In the genomic region with DNA sequence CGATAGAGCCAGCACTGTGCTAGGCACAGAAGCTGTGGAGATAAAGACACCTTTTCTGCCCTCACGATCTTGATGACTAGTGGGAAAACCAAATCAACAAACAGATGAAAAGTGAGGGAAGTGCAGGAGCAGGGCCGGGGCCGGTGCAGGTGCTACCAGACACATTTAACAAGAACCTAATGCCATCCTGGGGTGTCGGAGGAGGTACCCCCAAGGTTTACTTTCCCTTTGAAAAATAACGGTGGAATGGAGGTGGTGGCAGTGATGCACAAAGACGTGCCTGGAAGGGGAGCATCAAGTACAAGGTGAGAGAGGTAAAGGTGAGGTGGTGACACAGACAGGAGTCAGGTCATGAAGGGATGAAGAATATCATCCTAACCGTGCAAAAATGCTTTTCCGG, we compare ENCODE assay signal across 32 cellular contexts. TPM values are rescaled to one million over a fixed set of nuclear protein-coding genes. Genes with fewer than 3 reads are reported as not detected.
"Had no signal": no experiment of that assay in that cellular context is flagged by ENCODE, and none has a peak within 500 bp of the region (broad histone marks: within the 10 kb centered on the region; RNA-seq: fewer than 3 reads in every experiment).

No MANE protein-coding gene starts in this region.

- H3K36me3 ChIP-seq: brain microvascular endothelial cell, Peyer's patch, SJSA1 had no signal

- H3K9ac ChIP-seq: KMS-11, SK-N-SH had no signal

- H3K27me3 ChIP-seq: brain microvascular endothelial cell, Peyer's patch, SJSA1 had no signal

- H3K4me1 ChIP-seq: Peyer's patch, SJSA1 had no signal

- H3K27me3 Mint-ChIP-seq: activated CD4-positive, alpha-beta T cell treated with anti-CD3 and anti-CD28 coated beads, Interleukin-2, amount 10 ng/mL, durations not matched to agents 24 days and 14 days; activated naive CD4-positive, alpha-beta T cell treated with anti-CD3 and anti-CD28 coated beads, Interleukin-2, amount 10 ng/mL, durations not matched to agents 7 days and 5 days had no signal

- DNase-seq: activated CD4-positive, alpha-beta T cell treated with anti-CD3 and anti-CD28 coated beads, Interleukin-2, amount 10 ng/mL, durations not matched to agents 24 days and 14 days; activated CD4-positive, alpha-beta T cell treated with anti-CD3 and anti-CD28 coated beads, Interleukin-2, amount 50 U/mL, for 4 hours; activated CD8-positive, alpha-beta memory T cell treated with anti-CD3 and anti-CD28 coated beads, Interleukin-2, amount 50 U/mL, for 4 hours; activated CD8-positive, alpha-beta T cell treated with anti-CD3 and anti-CD28 coated beads for 36 hours; activated effector memory CD4-positive, alpha-beta T cell treated with Interleukin-2 at 50 U/mL for 16 hours; activated naive CD4-positive, alpha-beta T cell treated with anti-CD3 and anti-CD28 coated beads, Interleukin-2, amount 10 ng/mL, durations not matched to agents 7 days and 5 days; activated T-cell treated with anti-CD3 and anti-CD28 coated beads, Interleukin-2, amount 50 U/mL, for 48 hours; amniotic stem cell; aorta; brain microvascular endothelial cell; MM.1S; MV-4-11; NCI-H1092; NCI-H1436 treated with DMSO at 0.1 percent for 48 hours; NCI-H1694 treated with DMSO at 0.1 percent for 48 hours; NCI-H2029; NCI-H345; NCI-H510A; NCI-H526; NCI-H748 treated with DMSO at 0.1 percent for 48 hours; NK-92 treated with Interleukin-12 subunit alpha and Interleukin-12 subunit beta, amount 100 ng/mL, for 24 hours; PC-3; Peyer's patch; RPMI8226; SHP77 treated with DMSO at 0.1 percent for 48 hours; SK-N-SH had no signal

- H3K4me3 ChIP-seq: Peyer's patch, SJSA1 had no signal

- H3K27ac Mint-ChIP-seq: activated CD4-positive, alpha-beta T cell treated with anti-CD3 and anti-CD28 coated beads, Interleukin-2, amount 10 ng/mL, durations not matched to agents 24 days and 14 days; activated CD8-positive, alpha-beta T cell treated with anti-CD3 and anti-CD28 coated beads for 36 hours; activated naive CD4-positive, alpha-beta T cell treated with anti-CD3 and anti-CD28 coated beads, Interleukin-2, amount 10 ng/mL, durations not matched to agents 7 days and 5 days; activated naive CD8-positive, alpha-beta T cell; T-helper 1 cell treated with Interleukin-12 subunit alpha and Interleukin-12 subunit beta and Interleukin-4 antibody, amounts not matched to agents 30 μg/mL and 1 μg/mL, for 36 hours; T-helper 2 cell treated with Interferon-gamma antibody and Interleukin-4, amounts not matched to agents 5 μg/mL and 100 μg/mL, for 36 hours had no signal

- H3K27ac ChIP-seq: brain microvascular endothelial cell, KMS-11, Peyer's patch, SJSA1 had no signal

- H3K9me3 ChIP-seq: SK-N-SH had no signal

- H3K36me3 Mint-ChIP-seq: activated naive CD4-positive, alpha-beta T cell treated with anti-CD3 and anti-CD28 coated beads, Interleukin-2, amount 10 ng/mL, durations not matched to agents 7 days and 5 days had no signal

- H3K4me1 Mint-ChIP-seq: activated CD4-positive, alpha-beta T cell treated with anti-CD3 and anti-CD28 coated beads, Interleukin-2, amount 10 ng/mL, durations not matched to agents 24 days and 14 days; activated naive CD4-positive, alpha-beta T cell treated with anti-CD3 and anti-CD28 coated beads, Interleukin-2, amount 10 ng/mL, durations not matched to agents 7 days and 5 days had no signal

- H3K4me3 Mint-ChIP-seq: activated CD4-positive, alpha-beta T cell treated with anti-CD3 and anti-CD28 coated beads, Interleukin-2, amount 10 ng/mL, durations not matched to agents 24 days and 14 days; activated CD8-positive, alpha-beta T cell treated with anti-CD3 and anti-CD28 coated beads for 36 hours; activated naive CD4-positive, alpha-beta T cell treated with anti-CD3 and anti-CD28 coated beads, Interleukin-2, amount 10 ng/mL, durations not matched to agents 7 days and 5 days; activated naive CD8-positive, alpha-beta T cell; T-helper 1 cell treated with Interleukin-12 subunit alpha and Interleukin-12 subunit beta and Interleukin-4 antibody, amounts not matched to agents 30 μg/mL and 1 μg/mL, for 36 hours; T-helper 2 cell treated with Interferon-gamma antibody and Interleukin-4, amounts not matched to agents 5 μg/mL and 100 μg/mL, for 36 hours had no signal

- ATAC-seq: activated CD8-positive, alpha-beta T cell treated with anti-CD3 and anti-CD28 coated beads for 36 hours; PC-3 had no signal

RNA-seq across cellular contexts. Expression of a gene that starts 22.1 kb away (rescaled TPM):
- total RNA-seq: activated CD4-positive, alpha-beta T cell treated with anti-CD3 and anti-CD28 coated beads, Interleukin-2, amount 10 ng/mL, durations not matched to agents 24 days and 14 days; activated CD8-positive, alpha-beta T cell treated with anti-CD3 and anti-CD28 coated beads for 36 hours; PC-3; SJSA1 had no signal
- polyA plus RNA-seq: aorta had no signal

RNA-seq across cellular contexts. Expression of a gene that starts 26.6 kb away (rescaled TPM):
- total RNA-seq: activated CD4-positive, alpha-beta T cell treated with anti-CD3 and anti-CD28 coated beads, Interleukin-2, amount 10 ng/mL, durations not matched to agents 24 days and 14 days; activated CD8-positive, alpha-beta T cell treated with anti-CD3 and anti-CD28 coated beads for 36 hours; LHCN-M2; PC-3; SJSA1 had no signal
